16 cellular contexts compared by ENCODE assay signal in genomic region chr4:38396845-38397547, GRCh38.
DNase-seq lines count a peak whose midpoint lies in the region; ATAC-seq and TF ChIP-seq lines count a peak whose summit lies in the region.
"Had no signal": no experiment of that assay in that cellular context is flagged by ENCODE, and none has a peak within 500 bp of the region (broad histone marks: within the 10 kb centered on the region; RNA-seq: fewer than 3 reads in every experiment).

No MANE protein-coding gene starts in this region.

- peaks cover 0 to 8% (median 0%) of the 10 kb centered on the region in 3 donors for H3K9me3 ChIP-seq in body of pancreas

- no peak overlapping the region for H3K4me2 ChIP-seq in GM23338
- H3K4me2 ChIP-seq: PC-9 had no signal

- no peaks in the 10 kb centered on the region for H3K36me3 ChIP-seq in GM23338 (ENCODE audit: insufficient read depth)
- no peaks in the 10 kb centered on the region for H3K36me3 ChIP-seq in body of pancreas (replicated peaks in 1 of 2; ENCODE audit: insufficient read depth in 1 of 2, low read depth in 2 of 2)

- H3K4me3 ChIP-seq in GM23338 (no peak overlapping the region), body of pancreas (no peak overlapping the region)
- H3K4me3 ChIP-seq: PC-9 had no signal

- H3K9me2 ChIP-seq in GM23338 (ENCODE audit: insufficient read depth): no peaks in the 10 kb centered on the region; the same call in 1 of the 2 replicates

- no peak for TF ChIP-seq CTCF in GM23338 (conservative IDR thresholded peaks at IDR 0.05; ENCODE audit: low read depth in 2 of 2)
- no peak for TF ChIP-seq CTCF in body of pancreas (IDR thresholded peaks at IDR 0.05)
- no peak for TF ChIP-seq CTCF in mesothelial cell of epicardium (IDR thresholded peaks at IDR 0.05; ENCODE audit: unreplicated experiment)

- no peak for ATAC-seq in GM23338
- peak; percentile 85 for ATAC-seq in body of pancreas
- ATAC-seq in HG03457 (IDR thresholded peaks at IDR 0.05; ENCODE audit: unreplicated experiment): no peak
- no peak for ATAC-seq in HG03342 (IDR thresholded peaks at IDR 0.05; ENCODE audit: unreplicated experiment)

- H3K9me3 Mint-ChIP-seq in GM23338 (peaks cover 34% of the 10 kb centered on the region), mesothelial cell of epicardium (peaks cover 24% of the 10 kb centered on the region)

- H3K27ac ChIP-seq in GM23338 (ENCODE audit: low read depth) (no peak overlapping the region), body of pancreas (peak overlapping the region in 3 of 4 donors; percentile 29 to 71 (median 39))
- H3K27ac ChIP-seq: PC-9 had no signal

- H3F3A ChIP-seq in GM23338 (replicated peaks; ENCODE audit: low read depth): no peaks in the 10 kb centered on the region

- intact Hi-C loops in body of pancreas (cut with DNase I): no loop called here

- H2AFZ ChIP-seq in GM23338: no peak overlapping the region
- H2AFZ ChIP-seq: PC-9 had no signal

- TF ChIP-seq POLR2A in body of pancreas (IDR thresholded peaks at IDR 0.05): no peak

- DNase-seq in GM23338 (ENCODE audit: low spot score) (peak; percentile 8), M059J (ENCODE audit: low read depth) (peak; percentile 6), body of pancreas (peak in 2 of 4 donors; percentile 29 to 32), mesothelial cell of epicardium (ENCODE audit: low spot score in 2 of 2, unreplicated experiment in 2 of 2) (no peak), NCI-H82 treated with DMSO at 0.1 percent for 48 hours (lab: John Stamatoyannopoulos, UW; ENCODE audit: unreplicated experiment) (no peak)
- DNase-seq: ACHN, AML-193, COR-L47, KBM-7, NCI-H1436, NCI-H2029, NCI-H510A, NCI-H774, PC-9 had no signal

- H3K27me3 ChIP-seq in GM23338 (ENCODE audit: insufficient read depth): no peaks in the 10 kb centered on the region
- no peaks in the 10 kb centered on the region for H3K27me3 ChIP-seq in body of pancreas

- H3K36me3 Mint-ChIP-seq in GM23338 (ENCODE audit: low read depth) (peaks cover 31% of the 10 kb centered on the region), mesothelial cell of epicardium (peaks cover 5% of the 10 kb centered on the region)

- no peak overlapping the region for H3K4me3 Mint-ChIP-seq in GM23338
- no peak overlapping the region for H3K4me3 Mint-ChIP-seq in mesothelial cell of epicardium

- H4K20me1 ChIP-seq in GM23338 (replicated peaks; ENCODE audit: insufficient read depth): no peaks in the 10 kb centered on the region

- H3K27me3 Mint-ChIP-seq in GM23338 (ENCODE audit: insufficient read depth, low read depth, poor library complexity): no peaks in the 10 kb centered on the region
- H3K27me3 Mint-ChIP-seq in mesothelial cell of epicardium (ENCODE audit: low read depth): no peaks in the 10 kb centered on the region

- H3K79me2 ChIP-seq in GM23338 (replicated peaks; ENCODE audit: insufficient read depth): no peaks in the 10 kb centered on the region

- H3K27ac Mint-ChIP-seq in GM23338 (no peak overlapping the region), mesothelial cell of epicardium (peak overlapping the region; percentile 69)

- WGBS in body of pancreas, 2 donors: 30 to 36% methylated on average over 4 of the region's 4 CpGs

- H3K4me1 Mint-ChIP-seq in GM23338 (no peaks in the 10 kb centered on the region), mesothelial cell of epicardium (peaks cover 8% of the 10 kb centered on the region)

- H3K4me1 ChIP-seq in GM23338 (ENCODE audit: insufficient read depth) (no peaks in the 10 kb centered on the region; the same call in 1 of the 2 replicates), body of pancreas (peaks cover 6% of the 10 kb centered on the region)

TF ChIP-seq in GM23338, 12 proteins besides CTCF, POLR2A, EP300 and RAD21:
- TF ChIP-seq STAT1 (IDR thresholded peaks at IDR 0.05; ENCODE audit: unreplicated experiment) (no peak), ZNF462 (CRISPR knock-in tag; IDR thresholded peaks at IDR 0.05) (no peak), EZH2phosphoT487 (IDR thresholded peaks at IDR 0.05; ENCODE audit: unreplicated experiment) (no peak), CREB1 (CRISPR knock-in tag; IDR thresholded peaks at IDR 0.05; ENCODE audit: low read depth) (no peak), POLR2AphosphoS5 (IDR thresholded peaks at IDR 0.05; ENCODE audit: low read depth) (no peak), JUNB (IDR thresholded peaks at IDR 0.05; ENCODE audit: unreplicated experiment) (no peak)
TF ChIP-seq in GM23338: peak in this region for 0.

Comparison
In these comparisons a context has a peak if more than half of its experiments do, and no peak if none do; other contexts are left out.
1. DNase-seq: peak in GM23338 (single experiment) and M059J (single experiment); none in mesothelial cell of epicardium (0 of 2) and NCI-H82 treated with DMSO at 0.1 percent for 48 hours (single experiment).